13 cellular contexts compared by ENCODE assay signal in the genomic region with DNA sequence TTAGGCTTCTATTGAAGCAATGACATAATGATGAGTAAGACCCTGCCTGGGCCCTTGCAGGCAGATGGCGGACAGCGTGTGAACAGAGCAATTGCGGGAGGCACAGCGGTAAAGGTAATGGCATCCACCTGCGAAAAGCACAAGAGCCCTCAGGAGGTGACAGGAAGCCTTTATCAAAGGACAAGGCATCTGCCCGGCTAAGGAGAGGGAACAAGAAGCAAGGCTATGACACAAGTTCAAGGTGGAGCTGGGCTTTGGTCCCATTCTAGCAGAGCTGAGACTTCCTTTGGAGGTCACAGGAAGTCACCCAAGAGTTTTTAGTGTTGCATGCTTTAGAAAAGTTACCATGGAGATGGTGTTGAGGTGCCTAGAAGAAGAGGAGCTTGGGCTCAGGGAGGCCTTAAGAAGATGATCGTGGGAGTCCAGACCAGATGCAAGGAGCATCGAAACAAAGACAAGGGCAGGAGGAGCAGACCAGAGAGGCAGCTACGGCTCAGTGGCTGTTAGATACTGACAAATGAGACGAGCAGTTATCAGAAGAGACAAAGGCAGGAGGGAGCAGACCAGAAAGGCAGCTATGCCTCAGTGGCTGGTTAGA. TPM values are rescaled to one million over a fixed set of nuclear protein-coding genes. Genes with fewer than 3 reads are reported as not detected.
DNase-seq lines count a peak whose midpoint lies in the region; ATAC-seq lines count a peak whose summit lies in the region.
"Had no signal": no experiment of that assay in that cellular context is flagged by ENCODE, and none has a peak within 500 bp of the region (broad histone marks: within the 10 kb centered on the region; RNA-seq: fewer than 3 reads in every experiment).

No MANE protein-coding gene starts in this region.

- POLR2A ChIA-PET in activated naive CD8-positive, alpha-beta T cell treated with anti-CD3 and anti-CD28 coated beads, Interleukin-2, amount 10 ng/mL, durations not matched to agents 7 days and 5 days (lab: Charles Lee): no interaction called here

- ATAC-seq in GM19395 (IDR thresholded peaks at IDR 0.05; ENCODE audit: unreplicated experiment) (peak; percentile 40), HG03095 (IDR thresholded peaks at IDR 0.05; ENCODE audit: unreplicated experiment) (peak; percentile 51), sciatic nerve (peak; percentile 72), HG03139 (IDR thresholded peaks at IDR 0.05; ENCODE audit: unreplicated experiment) (no peak)
- ATAC-seq in activated naive CD8-positive, alpha-beta T cell treated with anti-CD3 and anti-CD28 coated beads, Interleukin-2, amount 10 ng/mL, durations not matched to agents 7 days and 5 days (ENCODE audit: low read depth): no peak
- ATAC-seq: activated CD4-positive, alpha-beta T cell treated with anti-CD3 and anti-CD28 coated beads for 36 hours had no signal

- H3K4me3 Mint-ChIP-seq in activated naive CD8-positive, alpha-beta T cell treated with anti-CD3 and anti-CD28 coated beads, Interleukin-2, amount 10 ng/mL, durations not matched to agents 7 days and 5 days: no peak overlapping the region
- H3K4me3 Mint-ChIP-seq: activated CD4-positive, alpha-beta T cell treated with anti-CD3 and anti-CD28 coated beads for 36 hours; CD4-positive, alpha-beta T cell had no signal

- H3K27me3 Mint-ChIP-seq in activated naive CD8-positive, alpha-beta T cell treated with anti-CD3 and anti-CD28 coated beads, Interleukin-2, amount 10 ng/mL, durations not matched to agents 7 days and 5 days: peaks cover 6% of the 10 kb centered on the region

- H3K27ac Mint-ChIP-seq in activated naive CD8-positive, alpha-beta T cell treated with anti-CD3 and anti-CD28 coated beads, Interleukin-2, amount 10 ng/mL, durations not matched to agents 7 days and 5 days: peak overlapping the region; percentile 4
- H3K27ac Mint-ChIP-seq: activated CD4-positive, alpha-beta T cell treated with anti-CD3 and anti-CD28 coated beads for 36 hours; CD4-positive, alpha-beta T cell had no signal

- no peaks in the 10 kb centered on the region for H3K4me1 Mint-ChIP-seq in activated naive CD8-positive, alpha-beta T cell treated with anti-CD3 and anti-CD28 coated beads, Interleukin-2, amount 10 ng/mL, durations not matched to agents 7 days and 5 days
- H3K4me1 Mint-ChIP-seq: activated CD4-positive, alpha-beta T cell treated with anti-CD3 and anti-CD28 coated beads for 36 hours had no signal

- intact Hi-C loops in sciatic nerve (cut with DNase I): no loop called here

- H3K9me3 Mint-ChIP-seq in activated naive CD8-positive, alpha-beta T cell treated with anti-CD3 and anti-CD28 coated beads, Interleukin-2, amount 10 ng/mL, durations not matched to agents 7 days and 5 days: no peaks in the 10 kb centered on the region
- H3K9me3 Mint-ChIP-seq: CD4-positive, alpha-beta T cell had no signal

- H3K36me3 Mint-ChIP-seq in activated naive CD8-positive, alpha-beta T cell treated with anti-CD3 and anti-CD28 coated beads, Interleukin-2, amount 10 ng/mL, durations not matched to agents 7 days and 5 days: no peaks in the 10 kb centered on the region

- DNase-seq in activated naive CD8-positive, alpha-beta T cell treated with anti-CD3 and anti-CD28 coated beads, Interleukin-2, amount 10 ng/mL, durations not matched to agents 7 days and 5 days: no peak
- DNase-seq in sciatic nerve (ENCODE audit: low spot score) (no peak), NCI-H524 treated with DMSO at 0.1 percent for 48 hours (lab: John Stamatoyannopoulos, UW) (no peak)
- no peak for DNase-seq in activated T-cell treated with anti-CD3 and anti-CD28 coated beads, Interleukin-2, amount 50 U/mL, for 1 hour
- DNase-seq: activated CD4-positive, alpha-beta T cell treated with anti-CD3 and anti-CD28 coated beads for 36 hours; activated effector memory CD4-positive, alpha-beta T cell treated with anti-CD3 and anti-CD28 coated beads, Interleukin-2, amount 50 U/mL, for 16 hours; CD4-positive, alpha-beta T cell; NCI-H1105; NCI-H82 had no signal

RNA-seq across cellular contexts. Expression of a gene that starts 34.5 kb away (rescaled TPM):
- under 1 TPM; 0.09 to 0.22 TPM for total RNA-seq in activated naive CD8-positive, alpha-beta T cell treated with anti-CD3 and anti-CD28 coated beads, Interleukin-2, amount 10 ng/mL, durations not matched to agents 7 days and 5 days
- 27.0 TPM for total RNA-seq in sciatic nerve
- total RNA-seq: CD4-positive, alpha-beta T cell had no signal

RNA-seq across cellular contexts. Expression of a gene that starts 35.0 kb away (rescaled TPM):
- not detected for total RNA-seq in activated naive CD8-positive, alpha-beta T cell treated with anti-CD3 and anti-CD28 coated beads, Interleukin-2, amount 10 ng/mL, durations not matched to agents 7 days and 5 days
- total RNA-seq in sciatic nerve: 0.89 TPM
- total RNA-seq: cardiac muscle cell; CD4-positive, alpha-beta T cell had no signal

Comparison
In these comparisons a context has a peak if more than half of its experiments do, and no peak if none do; other contexts are left out.
1. ATAC-seq: peak in GM19395 (single experiment), HG03095 (single experiment) and sciatic nerve (single experiment); none in activated naive CD8-positive, alpha-beta T cell treated with anti-CD3 and anti-CD28 coated beads, Interleukin-2, amount 10 ng/mL, durations not matched to agents 7 days and 5 days (single experiment) and HG03139 (single experiment).
2. RNA of a gene that starts 34.5 kb away (total RNA-seq): 27.0 TPM in sciatic nerve (single experiment); 0.09 to 0.22 TPM in activated naive CD8-positive, alpha-beta T cell treated with anti-CD3 and anti-CD28 coated beads, Interleukin-2, amount 10 ng/mL, durations not matched to agents 7 days and 5 days; every median in the first group is over 10 times any median in the second.